ENCODE assay signal across 15 cellular contexts in genomic region chr2:217440000-217440399, GRCh38.
DNase-seq lines count a peak whose midpoint lies in the region; ATAC-seq and TF ChIP-seq lines count a peak whose summit lies in the region.
"Had no signal": no experiment of that assay in that cellular context is flagged by ENCODE, and none has a peak within 500 bp of the region (broad histone marks: within the 10 kb centered on the region; RNA-seq: fewer than 3 reads in every experiment).

No MANE protein-coding gene starts in this region.

- WGBS in esophagus muscularis mucosa, result 41% methylated on average over 1 of the region's 1 CpG
- 42 to 45% (median 43%) methylated on average over 1 of the region's 1 CpG for WGBS in heart left ventricle, 4 donors

- H3K36me3 ChIP-seq in esophagus muscularis mucosa (no peaks in the 10 kb centered on the region), heart left ventricle (no peaks in the 10 kb centered on the region)

- H3K9me3 ChIP-seq in esophagus muscularis mucosa (no peaks in the 10 kb centered on the region), heart left ventricle (peaks cover 0 to 4% (median 0%) of the 10 kb centered on the region in 12 donors)

- H3K27ac ChIP-seq in esophagus muscularis mucosa (replicated peaks in 1 of 4), result peak overlapping the region; percentile 74 to 82 (median 76)
- peak overlapping the region in 1 of 12 donors; percentile 60 for H3K27ac ChIP-seq in heart left ventricle
- H3K27ac ChIP-seq: dorsolateral prefrontal cortex, HL-60 had no signal

- no peak for TF ChIP-seq POLR2A in esophagus muscularis mucosa (IDR thresholded peaks at IDR 0.05; ENCODE audit: low read depth)
- no peak for TF ChIP-seq POLR2A in heart left ventricle (IDR thresholded peaks at IDR 0.05)

- TF ChIP-seq EP300 in esophagus muscularis mucosa (IDR thresholded peaks at IDR 0.05), result no peak

- TF ChIP-seq CTCF in esophagus muscularis mucosa (IDR thresholded peaks at IDR 0.05) (no peak), heart left ventricle (IDR thresholded peaks at IDR 0.05) (no peak)

- intact Hi-C loops in esophagus muscularis mucosa (cut with DNase I), result loop anchor here (10.0 kb wide), 1 partner anchor 165 kb away; no protein-coding TSS in a partner anchor
- intact Hi-C loops in heart left ventricle (cut with DNase I), result loop anchor here in 2 of 10 donors (10.0 kb wide), 2 partner anchors 275 to 745 kb away; partner anchors contain the start of gene IGFBP5 (in 1 of the 2)

- peak; percentile 89 for ATAC-seq in GM18502 (IDR thresholded peaks at IDR 0.05; ENCODE audit: poor library complexity, unreplicated experiment)
- peak; percentile 77 for ATAC-seq in GM21381 (IDR thresholded peaks at IDR 0.05; ENCODE audit: unreplicated experiment)
- ATAC-seq in HG03095 (IDR thresholded peaks at IDR 0.05; ENCODE audit: unreplicated experiment), result peak; percentile 78
- ATAC-seq in heart left ventricle, result no peak

- DNase-seq in esophagus muscularis mucosa (ENCODE audit: extremely low spot score) (peak; percentile 14), epidermal melanocyte (ENCODE audit: insufficient read length, low spot score) (no peak), heart left ventricle (no peak), NK-92 (lab: John Stamatoyannopoulos, UW; ENCODE audit: unreplicated experiment) (no peak)
- no peak for DNase-seq in stimulated activated CD4-positive, alpha-beta T cell treated with anti-CD3 and anti-CD28 coated beads, Interleukin-4, amount 100 ng/mL, for 24 hours
- DNase-seq: activated gamma-delta T cell treated with Interleukin-2 at 50 U/mL for 16 hours; dorsolateral prefrontal cortex; hypothalamus; midbrain; NCI-H1417 treated with DMSO at 0.1 percent for 48 hours; stimulated activated CD4-positive, alpha-beta T cell treated with anti-CD3 and anti-CD28 coated beads, Interleukin-12 subunit alpha, Interleukin-12 subunit beta, amount 100 ng/mL, for 4 hours had no signal

- no peak overlapping the region for H3K4me3 ChIP-seq in esophagus muscularis mucosa
- H3K4me3 ChIP-seq in heart left ventricle, result no peak overlapping the region
- H3K4me3 ChIP-seq: dorsolateral prefrontal cortex had no signal

- H3K27me3 ChIP-seq in esophagus muscularis mucosa, result no peaks in the 10 kb centered on the region
- H3K27me3 ChIP-seq in heart left ventricle, result no peaks in the 10 kb centered on the region
- H3K27me3 ChIP-seq: dorsolateral prefrontal cortex had no signal

- H3K4me1 ChIP-seq in esophagus muscularis mucosa, result peaks cover 23 to 51% (median 48%) of the 10 kb centered on the region in 4 donors
- peaks cover 0 to 34% (median 23%) of the 10 kb centered on the region in 12 donors for H3K4me1 ChIP-seq in heart left ventricle

Comparison
In these comparisons a context has a peak if more than half of its experiments do, and no peak if none do; other contexts are left out.
1. ATAC-seq: peak in GM18502 (single experiment), GM21381 (single experiment) and HG03095 (single experiment); none in heart left ventricle (0 of 4).